ENCODE assay signal across 8 cellular contexts in the genomic region with DNA sequence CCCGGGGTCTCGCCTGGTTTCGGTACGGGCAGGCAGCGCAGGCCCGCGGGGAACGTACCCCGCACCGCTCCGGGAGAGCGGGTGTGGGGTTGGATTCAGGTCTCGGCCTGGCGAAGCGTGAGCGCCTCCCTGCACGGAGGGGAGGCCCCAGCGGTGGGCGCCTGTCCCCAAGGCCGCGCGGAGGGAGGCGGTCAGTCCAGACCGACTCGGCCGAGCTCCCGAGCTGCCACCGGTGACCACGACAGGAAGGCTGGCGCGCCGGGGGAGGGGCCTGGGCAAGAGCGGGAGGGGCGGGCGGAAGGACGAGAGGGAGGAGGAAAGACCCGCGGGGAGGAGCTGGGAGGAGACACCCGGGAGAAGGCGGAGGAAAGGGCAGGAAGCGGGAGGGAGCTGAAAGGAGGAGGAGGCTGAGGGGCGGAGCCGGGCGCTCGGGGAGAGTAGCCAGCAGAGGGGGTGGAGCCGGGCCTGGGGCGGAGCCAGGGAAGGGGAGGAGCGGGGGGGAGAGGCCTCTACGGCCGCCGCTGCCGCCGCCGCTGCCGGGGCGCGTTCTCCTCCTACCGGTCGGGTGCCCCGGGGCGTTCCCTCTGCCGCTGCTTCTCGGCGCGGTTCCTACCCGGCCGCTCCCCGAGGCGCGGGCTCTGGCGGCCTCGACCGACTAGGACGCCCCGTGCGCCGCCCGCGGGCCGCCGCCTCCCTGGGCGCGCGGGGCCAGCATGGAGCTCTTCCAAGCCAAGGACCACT. TPM values are rescaled to one million over a fixed set of nuclear protein-coding genes. Genes with fewer than 3 reads are reported as not detected.
DNase-seq lines count a peak whose midpoint lies in the region; TF ChIP-seq lines count a peak whose summit lies in the region.

A gene with protein sequence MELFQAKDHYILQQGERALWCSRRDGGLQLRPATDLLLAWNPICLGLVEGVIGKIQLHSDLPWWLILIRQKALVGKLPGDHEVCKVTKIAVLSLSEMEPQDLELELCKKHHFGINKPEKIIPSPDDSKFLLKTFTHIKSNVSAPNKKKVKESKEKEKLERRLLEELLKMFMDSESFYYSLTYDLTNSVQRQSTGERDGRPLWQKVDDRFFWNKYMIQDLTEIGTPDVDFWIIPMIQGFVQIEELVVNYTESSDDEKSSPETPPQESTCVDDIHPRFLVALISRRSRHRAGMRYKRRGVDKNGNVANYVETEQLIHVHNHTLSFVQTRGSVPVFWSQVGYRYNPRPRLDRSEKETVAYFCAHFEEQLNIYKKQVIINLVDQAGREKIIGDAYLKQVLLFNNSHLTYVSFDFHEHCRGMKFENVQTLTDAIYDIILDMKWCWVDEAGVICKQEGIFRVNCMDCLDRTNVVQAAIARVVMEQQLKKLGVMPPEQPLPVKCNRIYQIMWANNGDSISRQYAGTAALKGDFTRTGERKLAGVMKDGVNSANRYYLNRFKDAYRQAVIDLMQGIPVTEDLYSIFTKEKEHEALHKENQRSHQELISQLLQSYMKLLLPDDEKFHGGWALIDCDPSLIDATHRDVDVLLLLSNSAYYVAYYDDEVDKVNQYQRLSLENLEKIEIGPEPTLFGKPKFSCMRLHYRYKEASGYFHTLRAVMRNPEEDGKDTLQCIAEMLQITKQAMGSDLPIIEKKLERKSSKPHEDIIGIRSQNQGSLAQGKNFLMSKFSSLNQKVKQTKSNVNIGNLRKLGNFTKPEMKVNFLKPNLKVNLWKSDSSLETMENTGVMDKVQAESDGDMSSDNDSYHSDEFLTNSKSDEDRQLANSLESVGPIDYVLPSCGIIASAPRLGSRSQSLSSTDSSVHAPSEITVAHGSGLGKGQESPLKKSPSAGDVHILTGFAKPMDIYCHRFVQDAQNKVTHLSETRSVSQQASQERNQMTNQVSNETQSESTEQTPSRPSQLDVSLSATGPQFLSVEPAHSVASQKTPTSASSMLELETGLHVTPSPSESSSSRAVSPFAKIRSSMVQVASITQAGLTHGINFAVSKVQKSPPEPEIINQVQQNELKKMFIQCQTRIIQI (plus strand): TSS at position 501 of the 741 bp plus-strand sequence. CDS start 213 bp downstream, at position 714.

- DNase-seq in HAP-1 (ENCODE audit: low spot score in 2 of 2) (peak; percentile 99 to 100), MG63 (peak; percentile 96), SHP77 treated with DMSO at 0.1 percent for 48 hours (lab: John Stamatoyannopoulos, UW) (peak; percentile 89), activated gamma-delta T cell treated with Interleukin-2 at 50 U/mL for 16 hours (peak; percentile 99), foreskin fibroblast (peak; percentile 98 to 99), neural progenitor cell (ENCODE audit: low spot score) (peak; percentile 99), stromal cell of bone marrow (ENCODE audit: low read depth) (peak; percentile 96)

- H3K27me3 Mint-ChIP-seq in neural progenitor cell (ENCODE audit: insufficient read depth, low read depth): peaks cover 2% of the 10 kb centered on the region

- H3K4me2 ChIP-seq in neural progenitor cell: peak within 1 kb of the TSS; percentile 96

- peak within 1 kb of the TSS; percentile 94 for H3K4me3 Mint-ChIP-seq in neural progenitor cell

- peak within 1 kb of the TSS; percentile 89 for H3K9ac ChIP-seq in ES-I3 (ENCODE audit: low read depth, low read length)
- H3K9ac ChIP-seq in neural progenitor cell: peak within 1 kb of the TSS; percentile 41

- TF ChIP-seq CTCF in foreskin fibroblast (IDR thresholded peaks at IDR 0.05; ENCODE audit: low read depth, low read length) (no peak), neural progenitor cell (IDR thresholded peaks at IDR 0.05) (peak; percentile 18)

- no peaks in the 10 kb centered on the region for H3K27me3 ChIP-seq in HAP-1 (ENCODE audit: low read depth)
- H3K27me3 ChIP-seq in MG63: no peaks in the 10 kb centered on the region
- H3K27me3 ChIP-seq in neural progenitor cell: no peaks in the 10 kb centered on the region

- H3K9me3 ChIP-seq in ES-I3 (ENCODE audit: control insufficient read depth, insufficient read depth, low read length) (peaks cover 2% of the 10 kb centered on the region; the same call in 1 of the 2 replicates), HAP-1 (no peaks in the 10 kb centered on the region), MG63 (no peaks in the 10 kb centered on the region), neural progenitor cell (ENCODE audit: low read depth) (peaks cover 4% of the 10 kb centered on the region)

- H3K4me1 Mint-ChIP-seq in neural progenitor cell: peaks cover 46% of the 10 kb centered on the region

- peak within 1 kb of the TSS; percentile 27 for H3K27ac Mint-ChIP-seq in neural progenitor cell

- peaks cover 40% of the 10 kb centered on the region for H3F3A ChIP-seq in neural progenitor cell (ENCODE audit: low read depth)

- H3K79me2 ChIP-seq in neural progenitor cell (ENCODE audit: low read depth): peaks cover 36% of the 10 kb centered on the region

- H3K4me3 ChIP-seq in HAP-1 (peak within 1 kb of the TSS; percentile 51), MG63 (peak within 1 kb of the TSS; percentile 71), foreskin fibroblast (ENCODE audit: low read depth in 1 of 2, low read length in 2 of 2) (peak within 1 kb of the TSS; percentile 61 to 78), neural progenitor cell (peak within 1 kb of the TSS; percentile 95)

- H3K27ac ChIP-seq in neural progenitor cell: peak within 1 kb of the TSS; percentile 84

- H4K20me1 ChIP-seq in neural progenitor cell (ENCODE audit: low read depth): peaks cover 16% of the 10 kb centered on the region

- in situ Hi-C loops in HAP-1 (cut with MboI; ENCODE audit: low sequenced_read_pairs): no loop called here

- H3K9me3 Mint-ChIP-seq in neural progenitor cell: peaks cover 2% of the 10 kb centered on the region

- H2AFZ ChIP-seq in neural progenitor cell (replicated peaks): peak within 1 kb of the TSS; percentile 98

- peaks cover 3% of the 10 kb centered on the region for H3K36me3 Mint-ChIP-seq in neural progenitor cell

- H3K4me1 ChIP-seq in ES-I3 (ENCODE audit: insufficient read depth, low read length) (peaks cover 14% of the 10 kb centered on the region), HAP-1 (peaks cover 41% of the 10 kb centered on the region), neural progenitor cell (peaks cover 33% of the 10 kb centered on the region)

- H3K36me3 ChIP-seq in ES-I3 (ENCODE audit: insufficient read depth, low read length): no peaks in the 10 kb centered on the region
- H3K36me3 ChIP-seq in HAP-1 (replicated peaks): no peaks in the 10 kb centered on the region
- H3K36me3 ChIP-seq in MG63: no peaks in the 10 kb centered on the region
- H3K36me3 ChIP-seq in neural progenitor cell: no peaks in the 10 kb centered on the region

RNA-seq across cellular contexts. Expression of the gene that starts here (rescaled TPM):
- 7.1 and 10.1 TPM in 2 replicates for total RNA-seq in MG63 (2014; rRNA removed; shearing (Covaris generic); ENCODE audit: low replicate concordance)
- total RNA-seq in neural progenitor cell (ENCODE audit: low replicate concordance): 125 and 167 TPM in 2 replicates

Comparison
In these comparisons a context has a peak if more than half of its experiments do, and no peak if none do; other contexts are left out.
1. Peak in every context shown above with its lines: DNase-seq, H3K4me3 ChIP-seq and H3K27ac ChIP-seq.
2. RNA of the gene that starts here (total RNA-seq): 125 to 167 TPM in neural progenitor cell; 7.1 to 10.1 TPM in MG63; every median in the first group is over 10 times any median in the second.